17 cellular contexts compared by ENCODE assay signal in genomic region chr3:123451186-123451585, GRCh38. TPM values are rescaled to one million over a fixed set of nuclear protein-coding genes. Genes with fewer than 3 reads are reported as not detected.
"Had no signal": no experiment of that assay in that cellular context is flagged by ENCODE, and none has a peak within 500 bp of the region (broad histone marks: within the 10 kb centered on the region; RNA-seq: fewer than 3 reads in every experiment).

No MANE protein-coding gene starts in this region.

- H3K4me3 ChIP-seq: body of pancreas, right lobe of liver, smooth muscle cell, thyroid gland had no signal

- H3K4me3 Mint-ChIP-seq: activated CD4-positive, alpha-beta T cell treated with anti-CD3 and anti-CD28 coated beads, Interleukin-2, amount 10 ng/mL, durations not matched to agents 7 days and 5 days; activated naive CD4-positive, alpha-beta T cell treated with anti-CD3 and anti-CD28 coated beads for 36 hours; stimulated activated memory B cell treated with anti-CD40 and anti-IgM and Interleukin-4, amounts not matched to agents 10 μg/mL and 1 μg/mL and 100 μg/mL, for 72 hours had no signal

- H3K27ac Mint-ChIP-seq: activated CD4-positive, alpha-beta T cell treated with anti-CD3 and anti-CD28 coated beads, Interleukin-2, amount 10 ng/mL, durations not matched to agents 7 days and 5 days; activated naive CD4-positive, alpha-beta T cell treated with anti-CD3 and anti-CD28 coated beads for 36 hours; stimulated activated memory B cell treated with anti-CD40 and anti-IgM and Interleukin-4, amounts not matched to agents 10 μg/mL and 1 μg/mL and 100 μg/mL, for 72 hours had no signal

- ATAC-seq: activated T-cell treated with anti-CD3 and anti-CD28 coated beads, Interleukin-2, amount 50 U/mL, for 4 hours; body of pancreas; heart left ventricle; left ventricle myocardium superior; SK-N-SH treated with all-trans-retinoic acid at 6 μM for 48 hours; stimulated activated memory B cell treated with anti-CD40 and anti-IgM and Interleukin-4, amounts not matched to agents 10 μg/mL and 1 μg/mL and 100 μg/mL, for 72 hours had no signal

- H3K36me3 ChIP-seq: heart left ventricle, right lobe of liver, thyroid gland had no signal

- H3K9me3 ChIP-seq: body of pancreas, heart left ventricle, right lobe of liver, thyroid gland had no signal

- H3K9me3 Mint-ChIP-seq: activated CD4-positive, alpha-beta T cell treated with anti-CD3 and anti-CD28 coated beads, Interleukin-2, amount 10 ng/mL, durations not matched to agents 7 days and 5 days; activated naive CD4-positive, alpha-beta T cell treated with anti-CD3 and anti-CD28 coated beads for 36 hours; activated T-cell treated with anti-CD3 and anti-CD28 coated beads, Interleukin-2, amount 50 U/mL, for 4 hours; stimulated activated memory B cell treated with anti-CD40 and anti-IgM and Interleukin-4, amounts not matched to agents 10 μg/mL and 1 μg/mL and 100 μg/mL, for 72 hours had no signal

- H3K4me1 Mint-ChIP-seq: stimulated activated memory B cell treated with anti-CD40 and anti-IgM and Interleukin-4, amounts not matched to agents 10 μg/mL and 1 μg/mL and 100 μg/mL, for 72 hours had no signal

- H3K36me3 Mint-ChIP-seq: stimulated activated memory B cell treated with anti-CD40 and anti-IgM and Interleukin-4, amounts not matched to agents 10 μg/mL and 1 μg/mL and 100 μg/mL, for 72 hours had no signal

- DNase-seq: activated CD4-positive, alpha-beta T cell treated with anti-CD3 and anti-CD28 coated beads, Interleukin-2, amount 10 ng/mL, durations not matched to agents 7 days and 5 days; activated CD8-positive, alpha-beta memory T cell treated with anti-CD3 and anti-CD28 coated beads, Interleukin-2, amount 50 U/mL, for 4 hours; activated naive CD4-positive, alpha-beta T cell treated with anti-CD3 and anti-CD28 coated beads for 36 hours; activated T-cell treated with anti-CD3 and anti-CD28 coated beads, Interleukin-2, amount 50 U/mL, for 4 hours; body of pancreas; heart left ventricle; kidney; left ventricle myocardium superior; mesenchymal stem cell; right lobe of liver; stimulated activated CD4-positive, alpha-beta T cell treated with anti-CD3 and anti-CD28 coated beads, Interleukin-4, amount 100 ng/mL, for 24 hours; T-helper 1 cell; T-helper 9 cell; thyroid gland had no signal

- H3K27ac ChIP-seq: body of pancreas, right lobe of liver, thyroid gland had no signal

RNA-seq across cellular contexts. Expression of gene ADCY5, which starts 2.3 kb away (rescaled TPM):
- total RNA-seq: activated CD4-positive, alpha-beta T cell treated with anti-CD3 and anti-CD28 coated beads, Interleukin-2, amount 10 ng/mL, durations not matched to agents 7 days and 5 days had no signal
